15 cellular contexts compared by ENCODE assay signal in genomic region chr2:118670281-118670680, GRCh38.
"Had no signal": no experiment of that assay in that cellular context is flagged by ENCODE, and none has a peak within 500 bp of the region (broad histone marks: within the 10 kb centered on the region; RNA-seq: fewer than 3 reads in every experiment).

No MANE protein-coding gene starts in this region.

- H3K4me3 Mint-ChIP-seq: activated CD8-positive, alpha-beta T cell treated with anti-CD3 and anti-CD28 coated beads for 36 hours; activated naive CD8-positive, alpha-beta T cell; effector memory CD8-positive, alpha-beta T cell; T-helper 17 cell had no signal

- H3K9me3 ChIP-seq: right lobe of liver, stomach had no signal

- H3K36me3 Mint-ChIP-seq: activated naive CD8-positive, alpha-beta T cell had no signal

- H3K36me3 ChIP-seq: right lobe of liver, stomach had no signal

- H3K27ac ChIP-seq: epithelial cell of prostate, right lobe of liver, stomach had no signal

- H3K4me1 Mint-ChIP-seq: T-helper 17 cell had no signal

- H3K4me3 ChIP-seq: right lobe of liver, stomach had no signal

- H3K27me3 Mint-ChIP-seq: effector memory CD8-positive, alpha-beta T cell had no signal

- H3K9me3 Mint-ChIP-seq: activated CD8-positive, alpha-beta T cell treated with anti-CD3 and anti-CD28 coated beads for 36 hours; effector memory CD8-positive, alpha-beta T cell had no signal

- H3K27me3 ChIP-seq: right lobe of liver, stomach had no signal

- H3K4me1 ChIP-seq: right lobe of liver had no signal

- H3K27ac Mint-ChIP-seq: activated CD8-positive, alpha-beta T cell treated with anti-CD3 and anti-CD28 coated beads for 36 hours; activated naive CD8-positive, alpha-beta T cell; effector memory CD8-positive, alpha-beta T cell; T-helper 17 cell had no signal

- DNase-seq: activated CD4-positive, alpha-beta T cell treated with anti-CD3 and anti-CD28 coated beads for 4 hours; activated CD8-positive, alpha-beta T cell treated with anti-CD3 and anti-CD28 coated beads for 36 hours; activated gamma-delta T cell treated with Interleukin-2 at 50 U/mL for 16 hours; activated T-cell treated with anti-CD3 and anti-CD28 coated beads, Interleukin-2, amount 50 U/mL, for 48 hours; amygdala; dermis blood vessel endothelial cell; effector memory CD8-positive, alpha-beta T cell; hippocampal formation; kidney glomerular epithelial cell; right lobe of liver; stimulated activated CD4-positive, alpha-beta T cell treated with anti-CD3 and anti-CD28 coated beads, Interleukin-2, amount 100 ng/mL, for 24 hours; stomach; T-helper 17 cell had no signal
